ENCODE assay signal across 8 cellular contexts in genomic region chr10:17454801-17455520, GRCh38. TPM values are rescaled to one million over a fixed set of nuclear protein-coding genes. Genes with fewer than 3 reads are reported as not detected.
DNase-seq lines count a peak whose midpoint lies in the region; ATAC-seq, FAIRE-seq and TF ChIP-seq lines count a peak whose summit lies in the region.

No MANE protein-coding gene starts in this region.

- H3K9me3 Mint-ChIP-seq in astrocyte (ENCODE audit: unreplicated experiment) = peaks cover 17% of the 10 kb centered on the region

- peaks cover 0 to 5% (median 0%) of the 10 kb centered on the region in 11 experiments; a peak in 4 of 22 replicates for H3K36me3 ChIP-seq in BLaER1 treated with 17β-estradiol and CSF1 and Interleukin-3, amounts not matched to agents 10 nM and 100 nM
- H3K36me3 ChIP-seq in astrocyte (ENCODE audit: insufficient read depth, low read length) = no peaks in the 10 kb centered on the region

- H3K36me3 Mint-ChIP-seq in astrocyte (ENCODE audit: low read depth, unreplicated experiment) = no peaks in the 10 kb centered on the region

- no peak for TF ChIP-seq CTCF in astrocyte (IDR thresholded peaks at IDR 0.05; ENCODE audit: insufficient read depth, low read depth, low read length)

- H3K9ac ChIP-seq in BLaER1 treated with 17β-estradiol and CSF1 and Interleukin-3, amounts not matched to agents 10 nM and 100 nM = peak overlapping the region; percentile 45 to 79 (median 69); a peak in 17 of 22 replicates
- peak overlapping the region; percentile 57 for H3K9ac ChIP-seq in astrocyte (ENCODE audit: low read length)

- H3K4me1 ChIP-seq in BLaER1 treated with 17β-estradiol and CSF1 and Interleukin-3, amounts not matched to agents 10 nM and 100 nM = peaks cover 14 to 22% (median 18%) of the 10 kb centered on the region in 10 experiments
- H3K4me1 ChIP-seq in astrocyte (ENCODE audit: insufficient read depth, low read length) = no peaks in the 10 kb centered on the region
- H3K4me1 ChIP-seq in mononuclear cell (ENCODE audit: insufficient read depth, low read length) = peaks cover 22% of the 10 kb centered on the region

- H3K4me3 Mint-ChIP-seq in astrocyte (ENCODE audit: unreplicated experiment) = peak overlapping the region; percentile 89

- peaks cover 33% of the 10 kb centered on the region for H3K27me3 Mint-ChIP-seq in astrocyte (ENCODE audit: low read depth, unreplicated experiment)

- peak overlapping the region; percentile 55 to 75 (median 68) for H3K4me3 ChIP-seq in BLaER1 treated with 17β-estradiol and CSF1 and Interleukin-3, amounts not matched to agents 10 nM and 100 nM
- H3K4me3 ChIP-seq in astrocyte (ENCODE audit: insufficient read depth, low read depth, low read length) (peak overlapping the region; percentile 67), mononuclear cell (ENCODE audit: low read length) (peak overlapping the region; percentile 41)

- peaks cover 53 to 66% (median 63%) of the 10 kb centered on the region in 11 experiments for H3K27me3 ChIP-seq in BLaER1 treated with 17β-estradiol and CSF1 and Interleukin-3, amounts not matched to agents 10 nM and 100 nM
- no peaks in the 10 kb centered on the region for H3K27me3 ChIP-seq in astrocyte (ENCODE audit: insufficient read depth, low read length)
- H3K27me3 ChIP-seq in mononuclear cell (ENCODE audit: insufficient read depth, low read length) = peaks cover 30% of the 10 kb centered on the region

- no peak for FAIRE-seq in astrocyte (lab: Jason Lieb, UNC)

- peaks cover 15 to 22% (median 19%) of the 10 kb centered on the region in 11 experiments for H3K9me3 ChIP-seq in BLaER1 treated with 17β-estradiol and CSF1 and Interleukin-3, amounts not matched to agents 10 nM and 100 nM (replicated peaks in 1 of 11)
- H3K9me3 ChIP-seq in astrocyte (ENCODE audit: insufficient read depth, low read depth, low read length) (peaks cover 5% of the 10 kb centered on the region), mononuclear cell (ENCODE audit: low read depth, low read length) (no peaks in the 10 kb centered on the region)

- ATAC-seq in HG02642 (IDR thresholded peaks at IDR 0.05; ENCODE audit: poor library complexity, unreplicated experiment) (peak; percentile 31), GM18858 (IDR thresholded peaks at IDR 0.05; ENCODE audit: unreplicated experiment) (no peak)

- no peaks in the 10 kb centered on the region for H3K79me2 ChIP-seq in astrocyte (ENCODE audit: insufficient read depth, low read length)

- H2AFZ ChIP-seq in astrocyte (ENCODE audit: low read depth, low read length) = peak overlapping the region; percentile 88

- H3K4me1 Mint-ChIP-seq in astrocyte (ENCODE audit: low read depth, unreplicated experiment) = no peaks in the 10 kb centered on the region

- H3K27ac ChIP-seq in BLaER1 treated with 17β-estradiol and CSF1 and Interleukin-3, amounts not matched to agents 10 nM and 100 nM = 0 out of 22 replicates have a peak overlapping the region, but pooled peaks of 1 of the 11 experiments have one; percentile 14
- H3K27ac ChIP-seq in astrocyte (ENCODE audit: low read depth, low read length) = no peak overlapping the region

- H4K20me1 ChIP-seq in BLaER1 treated with 17β-estradiol and CSF1 and Interleukin-3, amounts not matched to agents 10 nM and 100 nM = peaks cover 0 to 15% (median 6%) of the 10 kb centered on the region in 11 experiments; a peak in 12 of 22 replicates
- no peaks in the 10 kb centered on the region for H4K20me1 ChIP-seq in astrocyte (ENCODE audit: insufficient read depth, low read length)

- peak overlapping the region; percentile 84 to 98 (median 94) for H3K4me2 ChIP-seq in BLaER1 treated with 17β-estradiol and CSF1 and Interleukin-3, amounts not matched to agents 10 nM and 100 nM
- H3K4me2 ChIP-seq in astrocyte (ENCODE audit: low read length) = peak overlapping the region; percentile 96

- DNase-seq in astrocyte (ENCODE audit: low read depth) (no peak), NCI-H226 (no peak), NCI-H748 treated with DMSO at 0.1 percent for 48 hours (lab: John Stamatoyannopoulos, UW) (no peak), retina (no peak)

- H3K27ac Mint-ChIP-seq in astrocyte (ENCODE audit: unreplicated experiment) = no peak overlapping the region

RNA-seq across cellular contexts. Expression of gene ST8SIA6, which starts 0.6 kb away (rescaled TPM):
- total RNA-seq in astrocyte = 0.12 TPM in 1 of 2 replicates, not detected in the other
- 1.3 TPM for total RNA-seq in mononuclear cell
